8 cellular contexts compared by ENCODE assay signal in the genomic region with DNA sequence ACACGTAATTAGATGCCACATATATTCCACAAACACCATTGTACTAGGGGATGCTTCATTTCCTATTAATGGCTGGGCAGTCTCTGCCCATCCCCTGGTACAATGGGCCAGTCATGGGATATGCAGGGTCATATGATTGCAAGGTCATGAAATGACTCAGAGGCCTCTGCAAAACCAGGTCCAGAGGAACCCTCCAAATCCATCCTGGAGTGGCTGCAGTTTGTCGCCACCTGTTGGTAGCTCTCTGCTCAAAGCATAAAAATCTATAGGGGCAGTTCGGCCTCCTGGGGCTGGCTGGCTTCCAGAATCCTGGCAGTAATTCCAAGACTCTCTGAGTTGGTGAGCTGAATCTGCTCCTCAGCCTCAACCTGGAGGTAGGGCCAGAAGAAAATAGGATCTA. TPM values are rescaled to one million over a fixed set of nuclear protein-coding genes. Genes with fewer than 3 reads are reported as not detected.
DNase-seq lines count a peak whose midpoint lies in the region; ATAC-seq and TF ChIP-seq lines count a peak whose summit lies in the region.

No MANE protein-coding gene starts in this region.

- WGBS in heart left ventricle, 4 donors = 95 to 97% (median 96%) methylated on average over 3 of the region's 3 CpGs

- no peaks in the 10 kb centered on the region for H3K36me3 ChIP-seq in heart left ventricle

- peaks cover 0 to 14% (median 0%) of the 10 kb centered on the region in 12 donors for H3K9me3 ChIP-seq in heart left ventricle

- no peaks in the 10 kb centered on the region for H3K4me1 ChIP-seq in heart left ventricle

- TF ChIP-seq CTCF in LNCaP clone FGC (IDR thresholded peaks at IDR 0.05; ENCODE audit: control insufficient read depth, extremely low read depth, insufficient read depth) = peak; percentile 28
- peak in 5 of 12 donors; percentile 8 to 37 (median 12) for TF ChIP-seq CTCF in heart left ventricle (IDR thresholded peaks at IDR 0.05)

- H3K27me3 ChIP-seq in heart left ventricle = no peaks in the 10 kb centered on the region

- in situ Hi-C loops in Caki2 (cut with HindIII; ENCODE audit: low pct_unique_long_range_greater_than_20kb, low sequenced_read_pairs) = no loop called here

- no peak overlapping the region for H3K27ac ChIP-seq in heart left ventricle

- intact Hi-C loops in left colon (cut with DNase I, micrococcal nuclease) (no loop called here), heart left ventricle (cut with DNase I) (no loop called here)

- ATAC-seq in left colon (peak; percentile 50), HG03280 (IDR thresholded peaks at IDR 0.05; ENCODE audit: unreplicated experiment) (no peak), heart left ventricle (no peak), HG03457 (IDR thresholded peaks at IDR 0.05; ENCODE audit: unreplicated experiment) (no peak)

- no peak overlapping the region for H3K4me3 ChIP-seq in LNCaP clone FGC (ENCODE audit: low read depth, low read length)
- no peak overlapping the region for H3K4me3 ChIP-seq in heart left ventricle

- TF ChIP-seq POLR2A in heart left ventricle (IDR thresholded peaks at IDR 0.05) = no peak

- DNase-seq in Caki2 (ENCODE audit: low read depth) = peak; percentile 16
- no peak for DNase-seq in LNCaP clone FGC (ENCODE audit: low read depth)
- peak; percentile 49 to 62 for DNase-seq in activated T-cell treated with anti-CD3 and anti-CD28 coated beads, Interleukin-2, amount 50 U/mL, for 48 hours
- peak; percentile 27 to 40 for DNase-seq in left colon
- DNase-seq in hepatic stellate cell (ENCODE audit: low spot score) = no peak
- no peak for DNase-seq in heart left ventricle

RNA-seq across cellular contexts. Expression of a gene that starts 22.9 kb away (rescaled TPM):
- total RNA-seq in Caki2 (2014; rRNA removed; shearing (Covaris generic); ENCODE audit: low replicate concordance) = 0.27 and 1.6 TPM in 2 replicates
- total RNA-seq in left colon (10 to 100 TPM; 47.3 to 48.8 TPM), heart left ventricle (10 to 100 TPM; 17.4 to 36.4 (median 26.3) TPM)
- 10 to 100 TPM; 11.2 to 22.8 TPM for polyA plus RNA-seq in heart left ventricle

RNA-seq across cellular contexts. Expression of a gene that starts 23.4 kb away (rescaled TPM):
- 0.09 and 0.37 TPM in 2 replicates for total RNA-seq in Caki2 (2014; rRNA removed; shearing (Covaris generic); ENCODE audit: low replicate concordance)
- total RNA-seq in left colon = 10 to 100 TPM; 13.7 to 34.9 TPM
- 1 to 10 TPM; 4.9 to 8.6 (median 6.4) TPM for total RNA-seq in heart left ventricle
- 1 to 10 TPM; 1.2 to 4.2 TPM for polyA plus RNA-seq in heart left ventricle

Comparison
In these comparisons a context has a peak if more than half of its experiments do, and no peak if none do; other contexts are left out.
1. DNase-seq: peak in Caki2 (single experiment), activated T-cell treated with anti-CD3 and anti-CD28 coated beads, Interleukin-2, amount 50 U/mL, for 48 hours (2 of 2) and left colon (2 of 2); none in LNCaP clone FGC (single experiment), hepatic stellate cell (single experiment) and heart left ventricle (0 of 5).